Comparison of ENCODE assay signal across 8 cellular contexts in genomic region chr5:87069974-87070608, GRCh38.
A peak's percentile ranks its signal among the peaks of the same experiment; 100 is the strongest.
DNase-seq lines count a peak whose midpoint lies in the region; ATAC-seq, FAIRE-seq and TF ChIP-seq lines count a peak whose summit lies in the region.

No MANE protein-coding gene starts in this region.

- H3K9me3 Mint-ChIP-seq in CD14-positive monocyte = peaks cover 0 to 2% (median 0%) of the 10 kb centered on the region in 7 donors

- H2AFZ ChIP-seq in HepG2 (ENCODE audit: low read length) = no peak overlapping the region

- H3K27me3 ChIP-seq in HepG2 (ENCODE audit: control insufficient read depth in 1 of 2, insufficient read depth in 2 of 2, low read length in 2 of 2) (no peaks in the 10 kb centered on the region), prostate gland (replicated peaks; ENCODE audit: insufficient read depth) (no peaks in the 10 kb centered on the region)

- no peaks in the 10 kb centered on the region for H3K9me3 ChIP-seq in HepG2 (ENCODE audit: low read length)
- no peaks in the 10 kb centered on the region for H3K9me3 ChIP-seq in prostate gland

- no peaks in the 10 kb centered on the region for H3K79me2 ChIP-seq in HepG2 (ENCODE audit: insufficient read depth, low read length)

- no peak for FAIRE-seq in HepG2 (lab: Jason Lieb, UNC)

- H3K27me3 Mint-ChIP-seq in CD14-positive monocyte (ENCODE audit: low read depth in 3 of 3) = no peaks in the 10 kb centered on the region

- no peak overlapping the region for H3K4me3 Mint-ChIP-seq in CD14-positive monocyte

- POLR2A ChIA-PET in HepG2 (lab: Yijun Ruan, JAX) = no interaction called here

- no peaks in the 10 kb centered on the region for H3K36me3 ChIP-seq in HepG2 (replicated peaks in 1 of 2; ENCODE audit: control insufficient read depth in 1 of 2, insufficient read depth in 2 of 2, low read length in 2 of 2)
- H3K36me3 ChIP-seq in prostate gland = no peaks in the 10 kb centered on the region

- DNase-seq in CD14-positive monocyte (ENCODE audit: low spot score) (no peak), astrocyte of the spinal cord (ENCODE audit: low read depth, low spot score) (peak; percentile 80), HepG2 (ENCODE audit: low spot score) (no peak), T-helper 9 cell (no peak), prostate gland (ENCODE audit: low spot score) (no peak)

- no peaks in the 10 kb centered on the region for H3K36me3 Mint-ChIP-seq in CD14-positive monocyte

- H3K27ac ChIP-seq in HepG2 (ENCODE audit: extremely low read length, insufficient read depth, low read length) = no peak overlapping the region
- no peak overlapping the region for H3K27ac ChIP-seq in prostate gland

- no peak overlapping the region for H3K4me2 ChIP-seq in HepG2 (ENCODE audit: low read depth, low read length)

- no peak overlapping the region for H3K4me3 ChIP-seq in astrocyte of the spinal cord (ENCODE audit: low read depth, low read length)
- H3K4me3 ChIP-seq in HepG2 (replicated peaks in 1 of 3; ENCODE audit: insufficient read depth in 1 of 3, low read depth in 2 of 3, low read length in 3 of 3) = no peak overlapping the region
- no peak overlapping the region for H3K4me3 ChIP-seq in prostate gland

- TF ChIP-seq CTCF in CD14-positive monocyte (IDR thresholded peaks at IDR 0.05) (peak; percentile 29), astrocyte of the spinal cord (IDR thresholded peaks at IDR 0.05; ENCODE audit: low read depth, low read length) (peak; percentile 60), HepG2 (CRISPR knock-in tag; IDR thresholded peaks at IDR 0.05) (peak; percentile 35; the same call in 1 of the 2 replicates), prostate gland (IDR thresholded peaks at IDR 0.05) (peak in 2 of 4 experiments; percentile 23 to 24)

- TF ChIP-seq POLR2A in HepG2 (IDR thresholded peaks at IDR 0.05; ENCODE audit: insufficient read depth in 1 of 2, low read depth in 2 of 2, low read length in 2 of 2) (no peak), prostate gland (IDR thresholded peaks at IDR 0.05) (no peak)

- TF ChIP-seq RAD21 in Ishikawa (IDR thresholded peaks at IDR 0.05; ENCODE audit: low read depth) (peak; percentile 62), HepG2 (CRISPR knock-in tag; IDR thresholded peaks at IDR 0.05) (no peak)

- H3K4me1 Mint-ChIP-seq in CD14-positive monocyte = peaks cover under 1% of the 10 kb centered on the region

- in situ Hi-C loops in astrocyte of the spinal cord (cut with HindIII; ENCODE audit: low sequenced_read_pairs) = no loop called here
- in situ Hi-C loops in HepG2 (cut with HindIII; ENCODE audit: extremely low pct_ligation_motif_present, low pct_unique_long_range_greater_than_20kb) = no loop called here

- no peak overlapping the region for H3K9ac ChIP-seq in HepG2 (ENCODE audit: insufficient read depth, low read depth, low read length)

- no peaks in the 10 kb centered on the region for H4K20me1 ChIP-seq in HepG2 (ENCODE audit: insufficient read depth, low read length)

- BruUV-seq in HepG2 (replicated peaks; lab: Mats Ljungman, UMichigan) = no TSS peak

- ATAC-seq in GM19043 (IDR thresholded peaks at IDR 0.05; ENCODE audit: low read depth, unreplicated experiment) = peak; percentile 63
- peak; percentile 46; the same call in 1 of the 3 replicates for ATAC-seq in HepG2
- ATAC-seq in HG03469 (IDR thresholded peaks at IDR 0.05; ENCODE audit: unreplicated experiment) = no peak

- H3K4me1 ChIP-seq in HepG2 (ENCODE audit: insufficient read depth, low read length) = no peaks in the 10 kb centered on the region
- no peaks in the 10 kb centered on the region for H3K4me1 ChIP-seq in prostate gland (replicated peaks)

- 6% methylated on average over 3 of the region's 3 CpGs for WGBS in HepG2 (ENCODE audit: low lambda C conversion rate)
- 28% methylated on average over 3 of the region's 3 CpGs for WGBS in prostate gland

- CTCF ChIA-PET in HepG2 (lab: Yijun Ruan, JAX; ENCODE audit: low intra/inter-chr PET ratio, low total read pairs) = no interaction called here

- intact Hi-C loops in CD14-positive monocyte (cut with micrococcal nuclease) = no loop called here
- intact Hi-C loops in HepG2 (cut with micrococcal nuclease; ENCODE audit: unreplicated experiment) = loop anchor here (1.0 to 10.0 kb wide), 2 partner anchors 265 to 330 kb away; no protein-coding TSS in a partner anchor
- intact Hi-C loops in prostate gland (cut with DNase I) = no loop called here

- TF ChIP-seq EP300 in Ishikawa (IDR thresholded peaks at IDR 0.05; ENCODE audit: borderline replicate concordance) (no peak), HepG2 (IDR thresholded peaks at IDR 0.05; ENCODE audit: low read depth in 2 of 2, low read length in 2 of 2) (no peak), HepG2 (CRISPR knock-in tag; IDR thresholded peaks at IDR 0.05; ENCODE audit: borderline replicate concordance) (no peak)

- no peak overlapping the region for H3K27ac Mint-ChIP-seq in CD14-positive monocyte

TF ChIP-seq in Ishikawa, 13 proteins besides CTCF, POLR2A, EP300 and RAD21 (continues in another document):
- TF ChIP-seq CEBPB (IDR thresholded peaks at IDR 0.05) (no peak), CREB1 (IDR thresholded peaks at IDR 0.05; ENCODE audit: low read depth) (no peak), NFIC (IDR thresholded peaks at IDR 0.05) (no peak), MAX (IDR thresholded peaks at IDR 0.05) (no peak), TAF1 (IDR thresholded peaks at IDR 0.05; ENCODE audit: low read depth) (no peak), TCF12 (IDR thresholded peaks at IDR 0.05; ENCODE audit: low read depth) (no peak), TEAD4 (IDR thresholded peaks at IDR 0.05) (no peak), ZBTB7A (IDR thresholded peaks at IDR 0.05; ENCODE audit: low read depth) (no peak), EGR1 (IDR thresholded peaks at IDR 0.05) (no peak), USF1 (IDR thresholded peaks at IDR 0.05) (no peak)

TF ChIP-seq in HepG2, 621 proteins besides CTCF, POLR2A, EP300 and RAD21:
- peak; percentile 47 for TF ChIP-seq STAG1 (CRISPR knock-in tag; IDR thresholded peaks at IDR 0.05)
- no peak for TF ChIP-seq TERF1 (CRISPR knock-in tag; IDR thresholded peaks at IDR 0.05)
